Comparison of ENCODE assay signal across 8 cellular contexts in genomic region chr9:96449522-96449843, GRCh38. TPM values are rescaled to one million over a fixed set of nuclear protein-coding genes. Genes with fewer than 3 reads are reported as not detected.
DNase-seq lines count a peak whose midpoint lies in the region; ATAC-seq lines count a peak whose summit lies in the region.

No MANE protein-coding gene starts in this region.

- no peak for DNase-seq in CD4-positive, CD25-positive, alpha-beta regulatory T cell
- DNase-seq in Karpas-422 (no peak), NCI-H2081 treated with DMSO at 0.1 percent for 48 hours (lab: John Stamatoyannopoulos, UW) (no peak), foreskin melanocyte (no peak)

- H3K36me3 ChIP-seq in CD4-positive, CD25-positive, alpha-beta regulatory T cell (ENCODE audit: control insufficient read depth, insufficient read depth, low read length), result no peaks in the 10 kb centered on the region
- H3K36me3 ChIP-seq in Karpas-422 (ENCODE audit: insufficient read depth, low read length), result no peaks in the 10 kb centered on the region
- no peaks in the 10 kb centered on the region for H3K36me3 ChIP-seq in muscle layer of duodenum (ENCODE audit: control insufficient read depth in 1 of 2, insufficient read depth in 2 of 2, low read length in 2 of 2)

- H3K4me2 ChIP-seq in Karpas-422 (ENCODE audit: low read depth, low read length, poor library complexity, severe bottlenecking), result peak overlapping the region; percentile 94

- H3K36me3 Mint-ChIP-seq in CD4-positive, CD25-positive, alpha-beta regulatory T cell, result no peaks in the 10 kb centered on the region

- peak overlapping the region; percentile 69 to 90 (median 78) for H3K4me3 Mint-ChIP-seq in CD4-positive, CD25-positive, alpha-beta regulatory T cell

- H3K4me1 Mint-ChIP-seq in CD4-positive, CD25-positive, alpha-beta regulatory T cell, result peaks cover 17 to 30% (median 23%) of the 10 kb centered on the region in 4 donors

- H3K27me3 Mint-ChIP-seq in CD4-positive, CD25-positive, alpha-beta regulatory T cell, result peaks cover 14% of the 10 kb centered on the region

- no peaks in the 10 kb centered on the region for H3K27me3 ChIP-seq in CD4-positive, CD25-positive, alpha-beta regulatory T cell (ENCODE audit: control insufficient read depth, insufficient read depth, low read length)
- H3K27me3 ChIP-seq in Karpas-422 (ENCODE audit: low read length) (no peaks in the 10 kb centered on the region), muscle layer of duodenum (ENCODE audit: low read depth, low read length) (peaks cover 3% of the 10 kb centered on the region)

- H3K9me3 ChIP-seq in CD4-positive, CD25-positive, alpha-beta regulatory T cell (ENCODE audit: control insufficient read depth in 2 of 2, low read length in 2 of 2), result no peaks in the 10 kb centered on the region
- H3K9me3 ChIP-seq in Karpas-422 (ENCODE audit: low read length) (no peaks in the 10 kb centered on the region), muscle layer of duodenum (ENCODE audit: control insufficient read depth in 1 of 2, low read length in 2 of 2) (no peaks in the 10 kb centered on the region)

- H3K27ac Mint-ChIP-seq in CD4-positive, CD25-positive, alpha-beta regulatory T cell, result peak overlapping the region in 2 of 3 donors; percentile 53 to 64

- no peaks in the 10 kb centered on the region for H3K9me2 ChIP-seq in Karpas-422 (replicated peaks; ENCODE audit: insufficient read depth, low read length)

- no peaks in the 10 kb centered on the region for H4K20me1 ChIP-seq in Karpas-422 (ENCODE audit: insufficient read depth, low read depth, low read length)

- peak overlapping the region; percentile 66 for H3K9ac ChIP-seq in Karpas-422 (ENCODE audit: low read length)

- peak overlapping the region; percentile 75 for H3K4me3 ChIP-seq in CD4-positive, CD25-positive, alpha-beta regulatory T cell (ENCODE audit: low read depth, low read length)
- H3K4me3 ChIP-seq in Karpas-422 (ENCODE audit: low read length) (peak overlapping the region; percentile 71), muscle layer of duodenum (ENCODE audit: low read depth in 1 of 2, low read length in 2 of 2) (peak overlapping the region; percentile 78 to 81)

- no peak overlapping the region for H3K27ac ChIP-seq in CD4-positive, CD25-positive, alpha-beta regulatory T cell (ENCODE audit: insufficient read depth, low read length, poor library complexity, severe bottlenecking)
- H3K27ac ChIP-seq in Karpas-422 (ENCODE audit: low read length) (no peak overlapping the region), cingulate gyrus (ENCODE audit: low read depth, low read length) (peak overlapping the region; percentile 76), muscle layer of duodenum (ENCODE audit: low read length) (peak overlapping the region; percentile 3)

- H3K9me3 Mint-ChIP-seq in CD4-positive, CD25-positive, alpha-beta regulatory T cell, result no peaks in the 10 kb centered on the region

- no peak for ATAC-seq in CD4-positive, CD25-positive, alpha-beta regulatory T cell (ENCODE audit: low read depth in 2 of 2)
- peak; percentile 17 for ATAC-seq in GM21390 (IDR thresholded peaks at IDR 0.05; ENCODE audit: unreplicated experiment)
- no peak for ATAC-seq in HG02763 (IDR thresholded peaks at IDR 0.05; ENCODE audit: unreplicated experiment)

- H2AFZ ChIP-seq in Karpas-422 (ENCODE audit: low read length), result peak overlapping the region; percentile 99

- H3K4me1 ChIP-seq in CD4-positive, CD25-positive, alpha-beta regulatory T cell (ENCODE audit: control insufficient read depth, insufficient read depth, low read length, poor library complexity, severe bottlenecking), result peaks cover 27% of the 10 kb centered on the region
- peaks cover 13% of the 10 kb centered on the region for H3K4me1 ChIP-seq in Karpas-422 (ENCODE audit: low read length)
- H3K4me1 ChIP-seq in muscle layer of duodenum (ENCODE audit: control insufficient read depth in 1 of 2, insufficient read depth in 2 of 2, low read length in 2 of 2), result peaks cover 0 to 6% of the 10 kb centered on the region in 2 donors

- H3K79me2 ChIP-seq in Karpas-422 (ENCODE audit: low read length), result no peaks in the 10 kb centered on the region

RNA-seq across cellular contexts. Expression of gene HABP4, which starts 0.5 kb away (rescaled TPM):
- total RNA-seq in CD4-positive, CD25-positive, alpha-beta regulatory T cell, result 21.5 TPM
- 10 to 100 TPM; 19.8 to 25.5 (median 21.0) TPM for polyA plus RNA-seq in CD4-positive, CD25-positive, alpha-beta regulatory T cell
- 1.8 and 7.3 TPM in 2 replicates for total RNA-seq in Karpas-422 (2014; rRNA removed; shearing (Covaris generic); ENCODE audit: low replicate concordance)

RNA-seq across cellular contexts. Expression of gene ZNF367, which starts 31.3 kb away (rescaled TPM):
- total RNA-seq in CD4-positive, CD25-positive, alpha-beta regulatory T cell, result 8.8 TPM
- polyA plus RNA-seq in CD4-positive, CD25-positive, alpha-beta regulatory T cell, result 1 to 10 TPM; 1.1 to 1.6 (median 1.4) TPM
- 5.5 and 6.8 TPM in 2 replicates for total RNA-seq in Karpas-422 (2014; rRNA removed; shearing (Covaris generic); ENCODE audit: low replicate concordance)

Comparison
In these comparisons a context has a peak if more than half of its experiments do, and no peak if none do; other contexts are left out.
1. H3K27ac ChIP-seq: peak in cingulate gyrus (single experiment) and muscle layer of duodenum (single experiment); none in CD4-positive, CD25-positive, alpha-beta regulatory T cell (single experiment) and Karpas-422 (single experiment).
2. Peak in every context shown above with its lines, with median percentiles within 50 percentile points of each other: H3K4me3 ChIP-seq.